Comparison of ENCODE assay signal across 1 cellular context in genomic region chr1:213790565-213790964, GRCh38.
TF ChIP-seq lines count a peak whose summit lies in the region.

No MANE protein-coding gene starts in this region.

TF ChIP-seq in HepG2, 621 proteins besides CTCF, POLR2A, EP300 and RAD21 (continued from another document and continues in another):
- TF ChIP-seq FIP1L1 (IDR thresholded peaks at IDR 0.05; ENCODE audit: borderline replicate concordance, insufficient read depth, low read depth, low read length): no peak
- no peak for TF ChIP-seq ZNF530 (CRISPR knock-in tag; IDR thresholded peaks at IDR 0.05; ENCODE audit: low read depth)
- TF ChIP-seq BORCS8-MEF2B (CRISPR knock-in tag; IDR thresholded peaks at IDR 0.05): no peak
- TF ChIP-seq ZNF136 (CRISPR knock-in tag; IDR thresholded peaks at IDR 0.05; ENCODE audit: low read depth): no peak
- TF ChIP-seq ZFP36L1 (CRISPR knock-in tag; IDR thresholded peaks at IDR 0.05): no peak
- no peak for TF ChIP-seq ZNF720 (CRISPR knock-in tag; IDR thresholded peaks at IDR 0.05)
- TF ChIP-seq ZNF552 (CRISPR knock-in tag; IDR thresholded peaks at IDR 0.05; ENCODE audit: borderline replicate concordance): no peak
- no peak for TF ChIP-seq ZNF484 (CRISPR knock-in tag; IDR thresholded peaks at IDR 0.05; ENCODE audit: borderline replicate concordance, low read depth)
- TF ChIP-seq TBX3 (IDR thresholded peaks at IDR 0.05; ENCODE audit: borderline replicate concordance): no peak
- no peak for TF ChIP-seq ZNF652 (CRISPR knock-in tag; IDR thresholded peaks at IDR 0.05; ENCODE audit: borderline replicate concordance, low read depth)
- 0 out of 2 replicates have a peak, but pooled peaks have one; percentile 14 for TF ChIP-seq ATF2 (CRISPR knock-in tag; IDR thresholded peaks at IDR 0.05)
- TF ChIP-seq, protein P1, sequence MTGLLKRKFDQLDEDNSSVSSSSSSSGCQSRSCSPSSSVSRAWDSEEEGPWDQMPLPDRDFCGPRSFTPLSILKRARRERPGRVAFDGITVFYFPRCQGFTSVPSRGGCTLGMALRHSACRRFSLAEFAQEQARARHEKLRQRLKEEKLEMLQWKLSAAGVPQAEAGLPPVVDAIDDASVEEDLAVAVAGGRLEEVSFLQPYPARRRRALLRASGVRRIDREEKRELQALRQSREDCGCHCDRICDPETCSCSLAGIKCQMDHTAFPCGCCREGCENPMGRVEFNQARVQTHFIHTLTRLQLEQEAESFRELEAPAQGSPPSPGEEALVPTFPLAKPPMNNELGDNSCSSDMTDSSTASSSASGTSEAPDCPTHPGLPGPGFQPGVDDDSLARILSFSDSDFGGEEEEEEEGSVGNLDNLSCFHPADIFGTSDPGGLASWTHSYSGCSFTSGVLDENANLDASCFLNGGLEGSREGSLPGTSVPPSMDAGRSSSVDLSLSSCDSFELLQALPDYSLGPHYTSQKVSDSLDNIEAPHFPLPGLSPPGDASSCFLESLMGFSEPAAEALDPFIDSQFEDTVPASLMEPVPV (CRISPR knock-in tag; IDR thresholded peaks at IDR 0.05): no peak
- TF ChIP-seq THAP9 (CRISPR knock-in tag; IDR thresholded peaks at IDR 0.05; ENCODE audit: borderline replicate concordance): no peak
- TF ChIP-seq PHF21A (CRISPR knock-in tag; IDR thresholded peaks at IDR 0.05): no peak
- TF ChIP-seq ZNF280B (CRISPR knock-in tag; IDR thresholded peaks at IDR 0.05; ENCODE audit: borderline replicate concordance): no peak
- no peak for TF ChIP-seq ZNF564 (CRISPR knock-in tag; IDR thresholded peaks at IDR 0.05)
- TF ChIP-seq, protein P2, sequence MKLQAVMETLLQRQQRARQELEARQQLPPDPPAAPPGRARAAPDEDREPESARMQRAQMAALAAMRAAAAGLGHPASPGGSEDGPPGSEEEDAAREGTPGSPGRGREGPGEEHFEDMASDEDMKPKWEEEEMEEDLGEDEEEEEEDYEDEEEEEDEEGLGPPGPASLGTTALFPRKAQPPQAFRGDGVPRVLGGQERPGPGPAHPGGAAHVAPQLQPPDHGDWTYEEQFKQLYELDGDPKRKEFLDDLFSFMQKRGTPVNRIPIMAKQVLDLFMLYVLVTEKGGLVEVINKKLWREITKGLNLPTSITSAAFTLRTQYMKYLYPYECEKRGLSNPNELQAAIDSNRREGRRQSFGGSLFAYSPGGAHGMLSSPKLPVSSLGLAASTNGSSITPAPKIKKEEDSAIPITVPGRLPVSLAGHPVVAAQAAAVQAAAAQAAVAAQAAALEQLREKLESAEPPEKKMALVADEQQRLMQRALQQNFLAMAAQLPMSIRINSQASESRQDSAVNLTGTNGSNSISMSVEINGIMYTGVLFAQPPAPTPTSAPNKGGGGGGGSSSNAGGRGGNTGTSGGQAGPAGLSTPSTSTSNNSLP (IDR thresholded peaks at IDR 0.05; ENCODE audit: low read depth, low read length): 0 out of 2 replicates have a peak, but pooled peaks have one; percentile 15
- no peak for TF ChIP-seq GPBP1L1 (CRISPR knock-in tag; IDR thresholded peaks at IDR 0.05)
- no peak for TF ChIP-seq ZNF124 (CRISPR knock-in tag; IDR thresholded peaks at IDR 0.05)
- no peak for TF ChIP-seq ZNF232 (CRISPR knock-in tag; IDR thresholded peaks at IDR 0.05; ENCODE audit: borderline replicate concordance)
- TF ChIP-seq, protein P3, sequence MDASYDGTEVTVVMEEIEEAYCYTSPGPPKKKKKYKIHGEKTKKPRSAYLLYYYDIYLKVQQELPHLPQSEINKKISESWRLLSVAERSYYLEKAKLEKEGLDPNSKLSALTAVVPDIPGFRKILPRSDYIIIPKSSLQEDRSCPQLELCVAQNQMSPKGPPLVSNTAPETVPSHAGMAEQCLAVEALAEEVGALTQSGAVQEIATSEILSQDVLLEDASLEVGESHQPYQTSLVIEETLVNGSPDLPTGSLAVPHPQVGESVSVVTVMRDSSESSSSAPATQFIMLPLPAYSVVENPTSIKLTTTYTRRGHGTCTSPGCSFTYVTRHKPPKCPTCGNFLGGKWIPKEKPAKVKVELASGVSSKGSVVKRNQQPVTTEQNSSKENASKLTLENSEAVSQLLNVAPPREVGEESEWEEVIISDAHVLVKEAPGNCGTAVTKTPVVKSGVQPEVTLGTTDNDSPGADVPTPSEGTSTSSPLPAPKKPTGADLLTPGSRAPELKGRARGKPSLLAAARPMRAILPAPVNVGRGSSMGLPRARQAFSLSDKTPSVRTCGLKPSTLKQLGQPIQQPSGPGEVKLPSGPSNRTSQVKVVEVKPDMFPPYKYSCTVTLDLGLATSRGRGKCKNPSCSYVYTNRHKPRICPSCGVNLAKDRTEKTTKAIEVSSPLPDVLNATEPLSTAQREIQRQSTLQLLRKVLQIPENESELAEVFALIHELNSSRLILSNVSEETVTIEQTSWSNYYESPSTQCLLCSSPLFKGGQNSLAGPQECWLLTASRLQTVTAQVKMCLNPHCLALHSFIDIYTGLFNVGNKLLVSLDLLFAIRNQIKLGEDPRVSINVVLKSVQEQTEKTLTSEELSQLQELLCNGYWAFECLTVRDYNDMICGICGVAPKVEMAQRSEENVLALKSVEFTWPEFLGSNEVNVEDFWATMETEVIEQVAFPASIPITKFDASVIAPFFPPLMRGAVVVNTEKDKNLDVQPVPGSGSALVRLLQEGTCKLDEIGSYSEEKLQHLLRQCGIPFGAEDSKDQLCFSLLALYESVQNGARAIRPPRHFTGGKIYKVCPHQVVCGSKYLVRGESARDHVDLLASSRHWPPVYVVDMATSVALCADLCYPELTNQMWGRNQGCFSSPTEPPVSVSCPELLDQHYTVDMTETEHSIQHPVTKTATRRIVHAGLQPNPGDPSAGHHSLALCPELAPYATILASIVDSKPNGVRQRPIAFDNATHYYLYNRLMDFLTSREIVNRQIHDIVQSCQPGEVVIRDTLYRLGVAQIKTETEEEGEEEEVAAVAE (CRISPR knock-in tag; IDR thresholded peaks at IDR 0.05; ENCODE audit: borderline replicate concordance): no peak
- no peak for TF ChIP-seq ZNF784 (CRISPR knock-in tag; IDR thresholded peaks at IDR 0.05; ENCODE audit: borderline replicate concordance)
- no peak for TF ChIP-seq POLR2AphosphoS2 (IDR thresholded peaks at IDR 0.05; ENCODE audit: low read depth, low read length)
- no peak for TF ChIP-seq CERS6 (CRISPR knock-in tag; IDR thresholded peaks at IDR 0.05)
- TF ChIP-seq ZNF205 (CRISPR knock-in tag; IDR thresholded peaks at IDR 0.05): no peak
- no peak for TF ChIP-seq KDM2A (CRISPR knock-in tag; IDR thresholded peaks at IDR 0.05; ENCODE audit: borderline replicate concordance, low read depth)
- no peak for TF ChIP-seq MYPOP (CRISPR knock-in tag; IDR thresholded peaks at IDR 0.05)
- no peak for TF ChIP-seq ONECUT2 (CRISPR knock-in tag; IDR thresholded peaks at IDR 0.05)
- TF ChIP-seq ZNF30 (CRISPR knock-in tag; IDR thresholded peaks at IDR 0.05): no peak
- TF ChIP-seq NR2C2 (CRISPR knock-in tag; IDR thresholded peaks at IDR 0.05; ENCODE audit: borderline replicate concordance): no peak
- TF ChIP-seq, protein P4, sequence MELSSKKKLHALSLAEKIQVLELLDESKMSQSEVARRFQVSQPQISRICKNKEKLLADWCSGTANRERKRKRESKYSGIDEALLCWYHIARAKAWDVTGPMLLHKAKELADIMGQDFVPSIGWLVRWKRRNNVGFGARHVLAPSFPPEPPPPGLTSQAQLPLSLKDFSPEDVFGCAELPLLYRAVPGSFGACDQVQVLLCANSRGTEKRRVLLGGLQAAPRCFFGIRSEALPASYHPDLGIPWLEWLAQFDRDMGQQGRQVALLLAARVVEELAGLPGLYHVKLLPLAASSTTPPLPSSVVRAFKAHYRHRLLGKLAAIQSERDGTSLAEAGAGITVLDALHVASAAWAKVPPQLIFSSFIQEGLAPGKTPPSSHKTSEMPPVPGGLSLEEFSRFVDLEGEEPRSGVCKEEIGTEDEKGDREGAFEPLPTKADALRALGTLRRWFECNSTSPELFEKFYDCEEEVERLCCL (CRISPR knock-in tag; IDR thresholded peaks at IDR 0.05; ENCODE audit: borderline replicate concordance): no peak
- no peak for TF ChIP-seq SOX13 (IDR thresholded peaks at IDR 0.05)
- TF ChIP-seq SOX13 (CRISPR knock-in tag; conservative IDR thresholded peaks at IDR 0.05 in 1 of 2, IDR thresholded peaks at IDR 0.05 in 1 of 2): peak in 1 of 2 experiments; percentile 42; a peak in 2 of 4 replicates
